ENCODE assay signal across 9 cellular contexts in genomic region chr6:31945507-31946369, GRCh38. TPM values are rescaled to one million over a fixed set of nuclear protein-coding genes. Genes with fewer than 3 reads are reported as not detected.
DNase-seq lines count a peak whose midpoint lies in the region; ATAC-seq and TF ChIP-seq lines count a peak whose summit lies in the region.
"Had no signal": no experiment of that assay in that cellular context is flagged by ENCODE, and none has a peak within 500 bp of the region (broad histone marks: within the 10 kb centered on the region; RNA-seq: fewer than 3 reads in every experiment).

CFB (plus strand) TSS chr6:31946095; CDS start chr6:31946222, 127 bp downstream.

- CTCF ChIA-PET in PC-3 (lab: Charles Lee), result no interaction called here
- CTCF ChIA-PET in CD8-positive, alpha-beta memory T cell (lab: Charles Lee), result no interaction called here

- H3K4me3 ChIP-seq in PC-3 (ENCODE audit: low read length) (peak within 1 kb of the TSS; percentile 29; the same call in 1 of the 2 replicates), esophagus (ENCODE audit: low read depth in 1 of 2, low read length in 2 of 2) (peak within 1 kb of the TSS; percentile 10 to 17)
- no peak within 1 kb of the TSS for H3K4me3 ChIP-seq in CD8-positive, alpha-beta memory T cell (ENCODE audit: low read length)
- H3K4me3 ChIP-seq: SJSA1 had no signal

- peak within 1 kb of the TSS; percentile 34; the same call in 1 of the 2 replicates for H3K9ac ChIP-seq in PC-3 (ENCODE audit: low read length)

- DNase-seq in AG08396 (ENCODE audit: low spot score), result peak; percentile 88
- DNase-seq in PC-3, result peak; percentile 79
- peak; percentile 44 for DNase-seq in non-pigmented ciliary epithelial cell (ENCODE audit: low read depth)
- DNase-seq in SK-N-DZ (ENCODE audit: low spot score), result no peak
- DNase-seq in CD8-positive, alpha-beta memory T cell, result no peak
- no peak for DNase-seq in GDM1 (lab: John Stamatoyannopoulos, UW)
- DNase-seq in NK-92 (lab: John Stamatoyannopoulos, UW; ENCODE audit: unreplicated experiment), result no peak

- no peaks in the 10 kb centered on the region for H3K36me3 ChIP-seq in PC-3 (ENCODE audit: low read depth, low read length)
- no peaks in the 10 kb centered on the region for H3K36me3 ChIP-seq in esophagus (ENCODE audit: control insufficient read depth in 2 of 2, insufficient read depth in 2 of 2, low read length in 1 of 2)
- no peaks in the 10 kb centered on the region for H3K36me3 ChIP-seq in CD8-positive, alpha-beta memory T cell (ENCODE audit: insufficient read depth, low read length)

- peak; percentile 83 for ATAC-seq in PC-3

- BruUV-seq in PC-3 (replicated peaks; lab: Mats Ljungman, UMichigan), result no TSS peak

- H3K9me2 ChIP-seq in PC-3 (replicated peaks; ENCODE audit: low read length), result no peaks in the 10 kb centered on the region

- H2AFZ ChIP-seq in PC-3 (ENCODE audit: low read length), result peak within 1 kb of the TSS; percentile 59; the same call in 1 of the 2 replicates

- no peaks in the 10 kb centered on the region for H3K9me3 ChIP-seq in PC-3 (ENCODE audit: low read length)
- no peaks in the 10 kb centered on the region for H3K9me3 ChIP-seq in esophagus (ENCODE audit: control insufficient read depth in 2 of 2, insufficient read depth in 1 of 2, low read depth in 1 of 2, low read length in 1 of 2)
- no peaks in the 10 kb centered on the region for H3K9me3 ChIP-seq in CD8-positive, alpha-beta memory T cell (ENCODE audit: low read length)
- H3K9me3 ChIP-seq: SJSA1 had no signal

- no peak within 1 kb of the TSS for H3K4me3 Mint-ChIP-seq in CD8-positive, alpha-beta memory T cell

- intact Hi-C loops in PC-3 (cut with micrococcal nuclease), result no loop called here

- H3K9me3 Mint-ChIP-seq in CD8-positive, alpha-beta memory T cell, result no peaks in the 10 kb centered on the region

- H3K79me2 ChIP-seq in PC-3 (ENCODE audit: low read length), result no peaks in the 10 kb centered on the region

- H3K4me2 ChIP-seq in PC-3 (ENCODE audit: low read length), result peak within 1 kb of the TSS; percentile 74

- peak within 1 kb of the TSS in 1 of 8 donors; percentile 58 for H3K27ac Mint-ChIP-seq in CD8-positive, alpha-beta memory T cell

- H4K20me1 ChIP-seq in PC-3 (ENCODE audit: low read length), result no peaks in the 10 kb centered on the region

- H3K36me3 Mint-ChIP-seq in CD8-positive, alpha-beta memory T cell, result peaks cover 0 to under 1% (median 0%) of the 10 kb centered on the region in 3 donors

- H3K27ac ChIP-seq in PC-3 (ENCODE audit: low read length) (peak within 1 kb of the TSS; percentile 81), esophagus (ENCODE audit: low read depth in 2 of 2, low read length in 1 of 2) (peak within 1 kb of the TSS; percentile 84 to 94)
- H3K27ac ChIP-seq in CD8-positive, alpha-beta memory T cell (ENCODE audit: low read depth, low read length), result no peak within 1 kb of the TSS
- H3K27ac ChIP-seq: SJSA1 had no signal

- H3F3A ChIP-seq in PC-3 (ENCODE audit: low read length, unreplicated experiment), result no peaks in the 10 kb centered on the region

- H3K4me1 Mint-ChIP-seq in CD8-positive, alpha-beta memory T cell, result no peaks in the 10 kb centered on the region

- H3K27me3 Mint-ChIP-seq in CD8-positive, alpha-beta memory T cell, result peaks cover 13 to 27% of the 10 kb centered on the region in 2 donors

- 18 to 19% methylated on average over 11 of the region's 11 CpGs for WGBS in esophagus, 2 donors

- H3K27me3 ChIP-seq in PC-3 (ENCODE audit: low read length) (no peaks in the 10 kb centered on the region), esophagus (ENCODE audit: control insufficient read depth in 1 of 2, insufficient read depth in 2 of 2, low read length in 2 of 2) (no peaks in the 10 kb centered on the region)
- peaks cover 3% of the 10 kb centered on the region for H3K27me3 ChIP-seq in CD8-positive, alpha-beta memory T cell (ENCODE audit: insufficient read depth, low read length, poor library complexity, severe bottlenecking)
- H3K27me3 ChIP-seq: SJSA1 had no signal

- POLR2A ChIA-PET in PC-3 (lab: Charles Lee; ENCODE audit: unreplicated experiment), result no interaction called here
- POLR2A ChIA-PET in CD8-positive, alpha-beta memory T cell (lab: Charles Lee), result no interaction called here

- H3K4me1 ChIP-seq in PC-3 (ENCODE audit: insufficient read depth, low read length), result peaks cover 23% of the 10 kb centered on the region
- H3K4me1 ChIP-seq in esophagus (ENCODE audit: control insufficient read depth in 2 of 2, insufficient read depth in 2 of 2, low read length in 1 of 2), result peaks cover 0 to 20% of the 10 kb centered on the region in 2 donors
- H3K4me1 ChIP-seq in CD8-positive, alpha-beta memory T cell (ENCODE audit: insufficient read depth, low read length), result no peaks in the 10 kb centered on the region

- no peak for TF ChIP-seq CTCF in PC-3 (conservative IDR thresholded peaks at IDR 0.05; ENCODE audit: low read depth, low read length)

RNA-seq across cellular contexts. Expression of gene CFB, which starts in this region (rescaled TPM):
- 0.86 TPM in 1 of 2 replicates, not detected in the other for total RNA-seq in PC-3 (2014; rRNA removed)
- polyA plus RNA-seq in esophagus, result 10 to 100 TPM; 15.9 to 19.6 TPM
- polyA plus RNA-seq in SK-N-DZ (2014; cell fraction: cytosol; rRNA removed), result not detected in 2 replicates
- polyA plus RNA-seq in SK-N-DZ (2014; cell fraction: nucleus; rRNA removed), result 0.42 TPM in 1 of 2 replicates, not detected in the other
- under 1 TPM; 0.31 to 0.40 TPM for total RNA-seq in CD8-positive, alpha-beta memory T cell
- 0.83 TPM for polyA plus RNA-seq in CD8-positive, alpha-beta memory T cell

Comparison
In these comparisons a context has a peak if more than half of its experiments do, and no peak if none do; other contexts are left out.
1. Peak in DNase-seq, ATAC-seq, H3K4me3 ChIP-seq, H3K27ac ChIP-seq, H3K9ac ChIP-seq and H3K4me2 ChIP-seq in PC-3; RNA of the gene not detected or under 1 TPM.
2. DNase-seq: peak in AG08396 (single experiment) and non-pigmented ciliary epithelial cell (single experiment); none in SK-N-DZ (single experiment), CD8-positive, alpha-beta memory T cell (0 of 5), GDM1 (single experiment) and NK-92 (single experiment).